ENCODE assay signal across 9 cellular contexts in the genomic region with DNA sequence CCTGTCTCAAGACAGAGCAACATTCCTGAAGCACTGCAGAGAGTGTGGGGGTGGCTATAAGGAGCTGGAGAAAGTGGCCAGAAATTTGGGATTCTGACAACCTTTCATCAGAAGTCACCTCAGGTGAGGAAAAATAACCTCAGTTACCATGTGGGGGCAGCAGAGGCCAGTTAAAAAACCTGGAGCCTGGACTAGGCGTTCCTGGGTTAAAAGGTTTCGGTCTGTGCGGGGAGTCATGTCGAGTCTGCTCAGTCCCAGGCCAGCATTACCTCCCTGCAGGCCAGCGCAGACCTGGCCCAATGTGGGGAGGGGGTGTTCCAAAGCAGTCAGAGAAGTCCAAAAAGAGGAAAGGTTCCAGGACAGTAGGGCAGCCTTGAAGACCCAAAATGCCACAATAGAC. TPM values are rescaled to one million over a fixed set of nuclear protein-coding genes. Genes with fewer than 3 reads are reported as not detected.
A peak's percentile ranks its signal among the peaks of the same experiment; 100 is the strongest.
DNase-seq lines count a peak whose midpoint lies in the region; ATAC-seq, FAIRE-seq and TF ChIP-seq lines count a peak whose summit lies in the region.
"Had no signal": no experiment of that assay in that cellular context is flagged by ENCODE, and none has a peak within 500 bp of the region (broad histone marks: within the 10 kb centered on the region; RNA-seq: fewer than 3 reads in every experiment).

No MANE protein-coding gene starts in this region.

- no peak overlapping the region for H2AFZ ChIP-seq in K562 (ENCODE audit: low read depth, low read length)

- peak; percentile 83 for ATAC-seq in K562
- ATAC-seq in HG03565 (IDR thresholded peaks at IDR 0.05; ENCODE audit: unreplicated experiment): no peak
- no peak for ATAC-seq in natural killer cell

- H2BK15ac ChIP-seq in mesendoderm (replicated peaks; ENCODE audit: low read depth): no peak overlapping the region

- no peaks in the 10 kb centered on the region for H4K20me1 ChIP-seq in K562 (replicated peaks; ENCODE audit: control insufficient read depth, insufficient read depth, low read length)

- H3K56ac ChIP-seq in mesendoderm (ENCODE audit: low read length): no peak overlapping the region

- 0% methylated on average over 4 of the region's 5 CpGs for WGBS in K562 (ENCODE audit: insufficient coverage, low coverage, missing lambda C conversion rate)
- WGBS in mesendoderm (ENCODE audit: extremely low coverage, insufficient coverage, low lambda C conversion rate): no CpG with 5 or more reads among the region's 5 CpGs

- in situ Hi-C loops in K562 (cut with MboI): loop anchor here (10.0 kb wide), 1 partner anchor 602 kb away; no protein-coding TSS in a partner anchor

- no peak overlapping the region for H3K23ac ChIP-seq in mesendoderm (ENCODE audit: low read length)

- H3K9me3 Mint-ChIP-seq in activated T-cell treated with anti-CD3 and anti-CD28 coated beads, Interleukin-2, amount 50 U/mL, for 24 hours: no peaks in the 10 kb centered on the region
- no peaks in the 10 kb centered on the region for H3K9me3 Mint-ChIP-seq in natural killer cell
- H3K9me3 Mint-ChIP-seq: activated naive CD4-positive, alpha-beta T cell treated with anti-CD3 and anti-CD28 coated beads, Interleukin-2, amount 50 U/mL, for 72 hours had no signal

- no peak for FAIRE-seq in K562 (lab: Jason Lieb, UNC)

- H3K9me3 ChIP-seq in K562 (replicated peaks; ENCODE audit: control insufficient read depth, insufficient read depth, low read depth, low read length): no peaks in the 10 kb centered on the region

- no peak overlapping the region for H3K4me3 ChIP-seq in K562
- H3K4me3 ChIP-seq in mesendoderm (ENCODE audit: low read length): no peak overlapping the region

- TF ChIP-seq CTCF in K562 (IDR thresholded peaks at IDR 0.05 in 2 of 3, conservative IDR thresholded peaks at IDR 0.05 in 1 of 3; ENCODE audit: insufficient read depth in 2 of 3, low read depth in 1 of 3, low read length in 3 of 3) (peak; percentile 38 to 59 (median 48); a peak in 5 of 6 replicates), natural killer cell (IDR thresholded peaks at IDR 0.05) (no peak)

- H3K9ac ChIP-seq in K562 (ENCODE audit: insufficient read depth in 1 of 2, low read depth in 2 of 2, low read length in 2 of 2) (no peak overlapping the region), mesendoderm (ENCODE audit: low read length) (no peak overlapping the region)

- no peak overlapping the region for H4K5ac ChIP-seq in mesendoderm (ENCODE audit: low read length)

- peak in 1 of 2 experiments; percentile 52; a peak in 3 of 4 replicates for TF ChIP-seq RAD21 in K562 (CRISPR knock-in tag; conservative IDR thresholded peaks at IDR 0.05 in 1 of 2, IDR thresholded peaks at IDR 0.05 in 1 of 2)

- no peak overlapping the region for H3K4ac ChIP-seq in mesendoderm (ENCODE audit: low read depth, low read length)

- POLR2A ChIA-PET in K562 (lab: Yijun Ruan, JAX): interaction anchor here (0.7 kb wide), 1 partner anchor 38 kb away, joined by 3 read pairs; no protein-coding TSS in a partner anchor

- H3K4me2 ChIP-seq in K562 (ENCODE audit: insufficient read depth, low read length): no peak overlapping the region
- no peak overlapping the region for H3K4me2 ChIP-seq in mesendoderm (ENCODE audit: low read length)

- CTCF ChIA-PET in K562 (lab: Yijun Ruan, JAX; ENCODE audit: low intra/inter-chr PET ratio): interaction anchor here (1.2 to 1.7 kb wide), 2 partner anchors 538 to 603 kb away, joined by 3 to 6 read pairs; no protein-coding TSS in a partner anchor

- DNase-seq in activated T-cell treated with anti-CD3 and anti-CD28 coated beads for 48 hours (ENCODE audit: low read depth) (peak; percentile 6), NCI-H2029 (lab: John Stamatoyannopoulos, UW) (peak; percentile 3), K562 (ENCODE audit: extremely low read depth in 1 of 4, low spot score in 3 of 4) (peak; percentile 18 to 44 (median 32)), mesendoderm (peak; percentile 74), natural killer cell (no peak), NCI-H226 (no peak)
- no peak for DNase-seq in activated T-cell treated with anti-CD3 and anti-CD28 coated beads, Interleukin-2, amount 50 U/mL, for 24 hours

- no peaks in the 10 kb centered on the region for H3K36me3 Mint-ChIP-seq in activated T-cell treated with anti-CD3 and anti-CD28 coated beads, Interleukin-2, amount 50 U/mL, for 24 hours (ENCODE audit: low read depth)
- no peaks in the 10 kb centered on the region for H3K36me3 Mint-ChIP-seq in natural killer cell
- H3K36me3 Mint-ChIP-seq: activated naive CD4-positive, alpha-beta T cell treated with anti-CD3 and anti-CD28 coated beads, Interleukin-2, amount 50 U/mL, for 72 hours had no signal

- no TSS peak for BruUV-seq in K562 (replicated peaks; lab: Mats Ljungman, UMichigan)

- no peaks in the 10 kb centered on the region for H3K9me1 ChIP-seq in K562 (ENCODE audit: control insufficient read depth, insufficient read depth, low read length)

- peaks cover 75% of the 10 kb centered on the region for H3K27me3 Mint-ChIP-seq in activated T-cell treated with anti-CD3 and anti-CD28 coated beads, Interleukin-2, amount 50 U/mL, for 24 hours
- peaks cover 6 to 19% of the 10 kb centered on the region in 2 donors for H3K27me3 Mint-ChIP-seq in natural killer cell (ENCODE audit: low read depth in 2 of 2)

- intact Hi-C loops in K562 (cut with micrococcal nuclease) (loop anchor here (1.0 to 5.0 kb wide), 2 partner anchors 539 to 604 kb away; no protein-coding TSS in a partner anchor), natural killer cell (cut with micrococcal nuclease) (no loop called here)

- H2BK5ac ChIP-seq in mesendoderm (ENCODE audit: low read length): no peak overlapping the region

- TF ChIP-seq POLR2A in K562 (conservative IDR thresholded peaks at IDR 0.05): no peak

- H3K4me1 Mint-ChIP-seq in activated T-cell treated with anti-CD3 and anti-CD28 coated beads, Interleukin-2, amount 50 U/mL, for 24 hours (ENCODE audit: low read depth): peaks cover 1% of the 10 kb centered on the region
- no peaks in the 10 kb centered on the region for H3K4me1 Mint-ChIP-seq in natural killer cell

- TF ChIP-seq EP300 in K562 (IDR thresholded peaks at IDR 0.05; ENCODE audit: low read length): no peak

- H2BK120ac ChIP-seq in mesendoderm (ENCODE audit: low read depth, low read length): no peak overlapping the region

- no peak overlapping the region for H4K8ac ChIP-seq in mesendoderm (ENCODE audit: low read depth, low read length)

- no peaks in the 10 kb centered on the region for H3K36me3 ChIP-seq in K562 (ENCODE audit: control insufficient read depth, insufficient read depth, low read length)
- no peaks in the 10 kb centered on the region for H3K36me3 ChIP-seq in mesendoderm (ENCODE audit: control insufficient read depth, insufficient read depth, low read length)

- H3K79me2 ChIP-seq in K562 (ENCODE audit: control insufficient read depth, insufficient read depth, low read length): no peaks in the 10 kb centered on the region
- H3K79me2 ChIP-seq in mesendoderm (ENCODE audit: control insufficient read depth, insufficient read depth, low read length): no peaks in the 10 kb centered on the region

- H3K27ac Mint-ChIP-seq in activated T-cell treated with anti-CD3 and anti-CD28 coated beads, Interleukin-2, amount 50 U/mL, for 24 hours: no peak overlapping the region
- no peak overlapping the region for H3K27ac Mint-ChIP-seq in natural killer cell
- H3K27ac Mint-ChIP-seq: activated naive CD4-positive, alpha-beta T cell treated with anti-CD3 and anti-CD28 coated beads, Interleukin-2, amount 50 U/mL, for 72 hours had no signal

- H3K27me3 ChIP-seq in K562 (ENCODE audit: control insufficient read depth in 2 of 2, insufficient read depth in 2 of 2, low read length in 2 of 2): no peaks in the 10 kb centered on the region
- H3K27me3 ChIP-seq in mesendoderm (ENCODE audit: insufficient read depth, low read length, poor library complexity): no peaks in the 10 kb centered on the region

- H3K27ac ChIP-seq in K562 (ENCODE audit: extremely low read depth, low read depth, low read length) (no peak overlapping the region), mesendoderm (ENCODE audit: low read depth, low read length) (no peak overlapping the region)

- no peak overlapping the region for H3K18ac ChIP-seq in mesendoderm (ENCODE audit: low read length)

- no peak overlapping the region for H3K4me3 Mint-ChIP-seq in activated T-cell treated with anti-CD3 and anti-CD28 coated beads, Interleukin-2, amount 50 U/mL, for 24 hours
- no peak overlapping the region for H3K4me3 Mint-ChIP-seq in natural killer cell

- H2AK5ac ChIP-seq in mesendoderm (ENCODE audit: low read length): no peak overlapping the region

- H3K4me1 ChIP-seq in K562 (replicated peaks in 1 of 2; ENCODE audit: control insufficient read depth in 2 of 2, insufficient read depth in 2 of 2, low read length in 2 of 2): no peaks in the 10 kb centered on the region; a peak in 1 of 5 replicates
- no peaks in the 10 kb centered on the region for H3K4me1 ChIP-seq in mesendoderm (ENCODE audit: control insufficient read depth, low read depth, low read length)

- H3K79me1 ChIP-seq in mesendoderm (ENCODE audit: low read length): no peaks in the 10 kb centered on the region

TF ChIP-seq in K562, 482 proteins besides CTCF, POLR2A, EP300 and RAD21 (continues in another document):
- TF ChIP-seq ZEB2 (IDR thresholded peaks at IDR 0.05) (no peak), ZNF232 (CRISPR knock-in tag; IDR thresholded peaks at IDR 0.05) (no peak), MYBL2 (IDR thresholded peaks at IDR 0.05; ENCODE audit: low read depth) (no peak), MYBL2 (CRISPR knock-in tag; IDR thresholded peaks at IDR 0.05; ENCODE audit: borderline replicate concordance) (no peak), HMG20B (CRISPR knock-in tag; IDR thresholded peaks at IDR 0.05) (no peak), GTF2F1 (IDR thresholded peaks at IDR 0.05; ENCODE audit: low read depth, low read length) (no peak)

RNA-seq across cellular contexts. Expression of gene NALF2, which starts 10.9 kb away (rescaled TPM):
- not detected in 2 replicates for total RNA-seq in K562 (2011; cell fraction: chromatin; rRNA removed; ENCODE audit: low replicate concordance)
- total RNA-seq in K562 (2011; cell fraction: nucleolus; rRNA removed): not detected in 2 replicates
- not detected in 2 replicates for total RNA-seq in K562 (2011; cell fraction: nucleoplasm; rRNA removed)
- total RNA-seq in K562 (2014; rRNA removed): not detected in 2 replicates
- total RNA-seq in K562 (2014; rRNA removed; fragmentation: Illumina TruSeq; extraction: Trizol): not detected in 2 replicates
- not detected in 2 replicates for total RNA-seq in K562 (2015; rRNA removed; fragmentation: Illumina TruSeq; extraction: Trizol)
- total RNA-seq in K562 (2021): not detected in 2 replicates
- polyA plus RNA-seq in K562 (2011; rRNA removed): not detected in 2 replicates
- not detected in 2 replicates for polyA plus RNA-seq in K562 (2011; cell fraction: cytosol; rRNA removed)
- polyA plus RNA-seq in K562 (2011; cell fraction: nucleus; rRNA removed): not detected in 2 replicates
- not detected in 2 replicates for polyA plus RNA-seq in K562 (2012)
- not detected in 2 replicates for polyA plus RNA-seq in K562 (2014; fragmentation: Illumina TruSeq; extraction: Trizol)
- not detected for polyA plus RNA-seq in K562 (2014; fragmentation: Nextera tagmentation; extraction: Ambion mirVana)
- polyA plus RNA-seq in K562 (2014; rRNA removed): not detected in 2 replicates
- polyA minus RNA-seq in K562 (2011; rRNA and poly(A)+ RNA removed): not detected in 2 replicates
- polyA minus RNA-seq in K562 (2011; cell fraction: cytosol; rRNA and poly(A)+ RNA removed): not detected in 2 replicates
- polyA minus RNA-seq in K562 (2011; cell fraction: nucleus; rRNA and poly(A)+ RNA removed): not detected in 2 replicates
- polyA plus RNA-seq in mesendoderm (2013, experiment 1 of 2): 4.4 TPM
- 4.7 TPM for polyA plus RNA-seq in mesendoderm (2013, experiment 2 of 2)
- not detected for total RNA-seq in natural killer cell

Comparison
In these comparisons a context has a peak if more than half of its experiments do, and no peak if none do; other contexts are left out.
1. DNase-seq: peak in activated T-cell treated with anti-CD3 and anti-CD28 coated beads for 48 hours (single experiment), NCI-H2029 (single experiment), K562 (4 of 4) and mesendoderm (single experiment); none in activated T-cell treated with anti-CD3 and anti-CD28 coated beads, Interleukin-2, amount 50 U/mL, for 24 hours (single experiment), natural killer cell (single experiment) and NCI-H226 (single experiment).